Comparison of ENCODE assay signal across 1 cellular context in genomic region chr3:57555738-57556458, GRCh38.
TF ChIP-seq lines count a peak whose summit lies in the region.

TSS of gene PDE12 (plus strand) at chr3:57556274. CDS start at chr3:57556380, 106 bp downstream.

TF ChIP-seq in HepG2, 621 proteins besides CTCF, POLR2A, EP300 and RAD21 (continued from another document and continues in another):
- TF ChIP-seq ZNF557 (CRISPR knock-in tag; IDR thresholded peaks at IDR 0.05) (0 out of 2 replicates have a peak, but pooled peaks have one; percentile 66), ZHX2 (IDR thresholded peaks at IDR 0.05; ENCODE audit: low read depth) (peak; percentile 55), ZHX2 (CRISPR knock-in tag; IDR thresholded peaks at IDR 0.05; ENCODE audit: borderline replicate concordance) (no peak), MED13 (CRISPR knock-in tag; IDR thresholded peaks at IDR 0.05) (no peak; the same call in 1 of the 2 replicates), GRHL1 (CRISPR knock-in tag; conservative IDR thresholded peaks at IDR 0.05) (no peak), MAX (IDR thresholded peaks at IDR 0.05) (peak; percentile 99), ZNF629 (CRISPR knock-in tag; conservative IDR thresholded peaks at IDR 0.05) (no peak), ISX (CRISPR knock-in tag; conservative IDR thresholded peaks at IDR 0.05) (no peak), ZNF329 (CRISPR knock-in tag; IDR thresholded peaks at IDR 0.05; ENCODE audit: low read depth) (no peak; the same call in 1 of the 2 replicates), TARDBP (CRISPR knock-in tag; IDR thresholded peaks at IDR 0.05) (peak; percentile 95), ZNF18 (CRISPR knock-in tag; IDR thresholded peaks at IDR 0.05; ENCODE audit: insufficient replicate concordance) (peak; percentile 57), ZBTB14 (CRISPR knock-in tag; IDR thresholded peaks at IDR 0.05) (0 out of 2 replicates have a peak, but pooled peaks have one; percentile 29), ZNF253 (CRISPR knock-in tag; IDR thresholded peaks at IDR 0.05; ENCODE audit: borderline replicate concordance) (no peak; the same call in 1 of the 2 replicates), RNF2 (conservative IDR thresholded peaks at IDR 0.05; ENCODE audit: low read depth) (peak; percentile 97), TRAFD1 (CRISPR knock-in tag; IDR thresholded peaks at IDR 0.05; ENCODE audit: borderline replicate concordance) (no peak), ZNF83 (CRISPR knock-in tag; IDR thresholded peaks at IDR 0.05; ENCODE audit: borderline replicate concordance) (peak; percentile 66), MYNN (CRISPR knock-in tag; IDR thresholded peaks at IDR 0.05; ENCODE audit: low read depth) (no peak; the same call in 1 of the 2 replicates), GMEB2 (CRISPR knock-in tag; IDR thresholded peaks at IDR 0.05; ENCODE audit: low read depth) (0 out of 2 replicates have a peak, but pooled peaks have one; percentile 25), GATAD1 (CRISPR knock-in tag; IDR thresholded peaks at IDR 0.05) (peak; percentile 95), ZNF709 (CRISPR knock-in tag; IDR thresholded peaks at IDR 0.05) (peak; percentile 87), ZNF572 (CRISPR knock-in tag; IDR thresholded peaks at IDR 0.05) (peak; percentile 28; the same call in 1 of the 2 replicates), NKX3-1 (CRISPR knock-in tag; IDR thresholded peaks at IDR 0.05) (no peak; the same call in 1 of the 2 replicates), ZSCAN31 (CRISPR knock-in tag; IDR thresholded peaks at IDR 0.05; ENCODE audit: low read depth) (peak; percentile 78; the same call in 1 of the 2 replicates), ZNF777 (CRISPR knock-in tag; IDR thresholded peaks at IDR 0.05) (no peak), MIXL1 (CRISPR knock-in tag; IDR thresholded peaks at IDR 0.05) (peak; percentile 74), ZNF720 (CRISPR knock-in tag; IDR thresholded peaks at IDR 0.05) (no peak), FLYWCH1 (CRISPR knock-in tag; IDR thresholded peaks at IDR 0.05) (no peak), RBM22 (optimal IDR thresholded peaks at IDR 0.05; ENCODE audit: low read length) (no peak), MYC (CRISPR knock-in tag; IDR thresholded peaks at IDR 0.05; ENCODE audit: borderline replicate concordance) (peak; percentile 96), RXRB (CRISPR knock-in tag; IDR thresholded peaks at IDR 0.05; ENCODE audit: borderline replicate concordance) (peak; percentile 91), SRSF4 (IDR thresholded peaks at IDR 0.05; ENCODE audit: low read depth, low read length, poor library complexity, severe bottlenecking) (no peak), HOXA3 (CRISPR knock-in tag; IDR thresholded peaks at IDR 0.05) (peak; percentile 66; the same call in 1 of the 2 replicates), SNAPC2 (CRISPR knock-in tag; IDR thresholded peaks at IDR 0.05) (peak; percentile 90; the same call in 1 of the 2 replicates), GATA4 (IDR thresholded peaks at IDR 0.05; ENCODE audit: borderline replicate concordance, low read depth) (no peak), SMARCE1 (IDR thresholded peaks at IDR 0.05; ENCODE audit: borderline replicate concordance) (no peak), ZBTB10 (CRISPR knock-in tag; IDR thresholded peaks at IDR 0.05; ENCODE audit: borderline replicate concordance) (no peak), ATF4 (CRISPR knock-in tag; IDR thresholded peaks at IDR 0.05) (peak in 1 of 2 experiments; percentile 74; a peak in 1 of 4 replicates), GTF2F1 (IDR thresholded peaks at IDR 0.05; ENCODE audit: low read length) (peak; percentile 71; the same call in 1 of the 2 replicates)
